Comparison of ENCODE assay signal across 4 cellular contexts in the genomic region with DNA sequence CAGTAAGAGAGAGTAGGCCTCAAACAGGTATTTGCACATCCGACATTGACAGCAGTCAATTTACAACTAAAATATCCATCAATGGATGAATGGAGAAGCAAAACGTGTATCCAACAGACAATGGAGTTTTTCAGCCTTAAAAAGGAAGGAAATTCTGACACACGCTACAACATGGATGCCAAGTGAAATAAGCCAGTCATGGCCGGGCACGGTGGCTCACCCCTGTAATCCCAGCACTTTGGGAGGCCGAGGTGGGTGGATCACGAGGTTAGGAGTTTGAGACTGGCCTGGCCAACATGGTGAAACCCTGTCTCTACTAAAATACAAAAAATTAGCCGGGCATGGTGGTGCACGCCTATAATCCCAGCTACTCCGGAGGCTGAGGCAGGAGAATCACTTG. TPM values are rescaled to one million over a fixed set of nuclear protein-coding genes. Genes with fewer than 3 reads are reported as not detected.
"Had no signal": no experiment of that assay in that cellular context is flagged by ENCODE, and none has a peak within 500 bp of the region (broad histone marks: within the 10 kb centered on the region; RNA-seq: fewer than 3 reads in every experiment).

No MANE protein-coding gene starts in this region.

RNA-seq across cellular contexts. Expression of gene BAIAP2L2, which starts 7.1 kb away (rescaled TPM):
- total RNA-seq: H4 had no signal

RNA-seq across cellular contexts. Expression of gene SLC16A8, which starts 33.6 kb away (rescaled TPM):
- total RNA-seq: H1, H4, H7, HFFc6 had no signal
